In genomic region chr2:54618646-54619565, GRCh38 we compare ENCODE assay signal across 8 cellular contexts.
DNase-seq lines count a peak whose midpoint lies in the region; ATAC-seq and TF ChIP-seq lines count a peak whose summit lies in the region.

No MANE protein-coding gene starts in this region.

- H3K4me3 ChIP-seq in GM23338, result no peak overlapping the region
- no peak overlapping the region for H3K4me3 ChIP-seq in sigmoid colon

- H3F3A ChIP-seq in GM23338 (replicated peaks; ENCODE audit: low read depth), result no peaks in the 10 kb centered on the region

- TF ChIP-seq EP300 in sigmoid colon (IDR thresholded peaks at IDR 0.05), result no peak

- H3K9me2 ChIP-seq in GM23338 (ENCODE audit: insufficient read depth), result no peaks in the 10 kb centered on the region

- no peak for TF ChIP-seq POLR2A in sigmoid colon (IDR thresholded peaks at IDR 0.05)

- H4K20me1 ChIP-seq in GM23338 (replicated peaks; ENCODE audit: insufficient read depth), result peaks cover 18% of the 10 kb centered on the region

- H3K27me3 ChIP-seq in GM23338 (ENCODE audit: insufficient read depth) (no peaks in the 10 kb centered on the region), sigmoid colon (no peaks in the 10 kb centered on the region)

- WGBS in sigmoid colon, 2 donors, result 62 to 87% methylated on average over 5 of the region's 5 CpGs

- POLR2A ChIA-PET in activated B cell treated with CpG ODN at 0.5 μM for 24 hours (lab: Charles Lee), result interaction anchor here (0.9 to 1.5 kb wide), 2 partner anchors 22 to 60 kb away, joined by 3 to 6 read pairs; no protein-coding TSS in a partner anchor

- H3K27me3 Mint-ChIP-seq in GM23338 (ENCODE audit: insufficient read depth, low read depth, poor library complexity), result no peaks in the 10 kb centered on the region
- H3K27me3 Mint-ChIP-seq in activated B cell treated with CpG ODN at 0.5 μM for 24 hours, result no peaks in the 10 kb centered on the region

- CTCF ChIA-PET in activated B cell treated with CpG ODN at 0.5 μM for 24 hours (lab: Charles Lee), result interaction anchor here (1.0 to 1.7 kb wide), 2 partner anchors 39 to 97 kb away, joined by 3 to 5 read pairs; no protein-coding TSS in a partner anchor

- H3K4me3 Mint-ChIP-seq in GM23338, result no peak overlapping the region
- no peak overlapping the region for H3K4me3 Mint-ChIP-seq in activated B cell treated with CpG ODN at 0.5 μM for 24 hours

- TF ChIP-seq CTCF in GM23338 (conservative IDR thresholded peaks at IDR 0.05; ENCODE audit: low read depth in 2 of 2), result no peak
- no peak for TF ChIP-seq CTCF in activated B cell treated with CpG ODN at 0.5 μM for 24 hours (IDR thresholded peaks at IDR 0.05)
- TF ChIP-seq CTCF in sigmoid colon (IDR thresholded peaks at IDR 0.05), result no peak
- TF ChIP-seq CTCF in GM20000 (IDR thresholded peaks at IDR 0.05; ENCODE audit: extremely low read depth, missing control alignments), result no peak

- no peaks in the 10 kb centered on the region for H3K9me3 Mint-ChIP-seq in GM23338
- H3K9me3 Mint-ChIP-seq in activated B cell treated with CpG ODN at 0.5 μM for 24 hours, result no peaks in the 10 kb centered on the region

- intact Hi-C loops in activated B cell treated with CpG ODN at 0.5 μM for 24 hours (cut with micrococcal nuclease), result loop anchor here (2.0 kb wide), 1 partner anchor 20 kb away; no protein-coding TSS in a partner anchor
- intact Hi-C loops in left ventricle myocardium superior (cut with micrococcal nuclease), result no loop called here
- intact Hi-C loops in sigmoid colon (cut with DNase I), result loop anchor here (5.0 kb wide), 2 partner anchors 48 to 162 kb away; partner anchors contain the start of gene SPTBN1

- no peak overlapping the region for H2AFZ ChIP-seq in GM23338

- ATAC-seq in GM23338 (no peak), activated B cell treated with CpG ODN at 0.5 μM for 24 hours (ENCODE audit: low read depth) (peak; percentile 45), left ventricle myocardium superior (peak; percentile 33), GM21360 (IDR thresholded peaks at IDR 0.05; ENCODE audit: unreplicated experiment) (no peak), GM21717 (IDR thresholded peaks at IDR 0.05; ENCODE audit: unreplicated experiment) (no peak)

- H3K27ac ChIP-seq in GM23338 (ENCODE audit: low read depth), result no peak overlapping the region
- H3K27ac ChIP-seq in sigmoid colon, result peak overlapping the region; percentile 27 to 64 (median 54)

- H3K36me3 Mint-ChIP-seq in GM23338 (ENCODE audit: low read depth) (peaks cover 76% of the 10 kb centered on the region), activated B cell treated with CpG ODN at 0.5 μM for 24 hours (ENCODE audit: low read depth) (peaks cover 93% of the 10 kb centered on the region)

- peaks cover 26% of the 10 kb centered on the region for H3K79me2 ChIP-seq in GM23338 (replicated peaks; ENCODE audit: insufficient read depth)

- H3K27ac Mint-ChIP-seq in GM23338, result peak overlapping the region; percentile 64
- H3K27ac Mint-ChIP-seq in activated B cell treated with CpG ODN at 0.5 μM for 24 hours, result peak overlapping the region; percentile 62

- H3K36me3 ChIP-seq in GM23338 (ENCODE audit: insufficient read depth) (peaks cover 49% of the 10 kb centered on the region), sigmoid colon (peaks cover 4 to 50% (median 24%) of the 10 kb centered on the region in 4 donors)

- DNase-seq in GM23338 (ENCODE audit: low spot score) (no peak), activated B cell treated with CpG ODN at 0.5 μM for 24 hours (no peak), left ventricle myocardium superior (no peak), sigmoid colon (no peak), GM20000 (ENCODE audit: low spot score) (no peak)
- no peak for DNase-seq in activated CD8-positive, alpha-beta memory T cell treated with anti-CD3 and anti-CD28 coated beads, Interleukin-2, amount 50 U/mL, for 4 hours

- peaks cover 7% of the 10 kb centered on the region; the same call in 2 of the 3 replicates for H3K4me1 Mint-ChIP-seq in GM23338
- peaks cover 18% of the 10 kb centered on the region for H3K4me1 Mint-ChIP-seq in activated B cell treated with CpG ODN at 0.5 μM for 24 hours

- 0 out of 2 replicates have a peak, but pooled peaks cover 4% of the 10 kb centered on the region for H3K4me1 ChIP-seq in GM23338 (ENCODE audit: insufficient read depth)
- peaks cover 3 to 45% (median 30%) of the 10 kb centered on the region in 4 donors for H3K4me1 ChIP-seq in sigmoid colon

- H3K9me3 ChIP-seq in sigmoid colon, result no peaks in the 10 kb centered on the region

- H3K4me2 ChIP-seq in GM23338, result no peak overlapping the region

TF ChIP-seq in GM23338, 12 proteins besides CTCF, POLR2A, EP300 and RAD21:
- TF ChIP-seq STAT1 (IDR thresholded peaks at IDR 0.05; ENCODE audit: unreplicated experiment) (no peak), EZH2phosphoT487 (IDR thresholded peaks at IDR 0.05; ENCODE audit: unreplicated experiment) (no peak), JUNB (IDR thresholded peaks at IDR 0.05; ENCODE audit: unreplicated experiment) (no peak), POLR2AphosphoS5 (IDR thresholded peaks at IDR 0.05; ENCODE audit: low read depth) (no peak)
- TF ChIP-seq, protein P1, sequence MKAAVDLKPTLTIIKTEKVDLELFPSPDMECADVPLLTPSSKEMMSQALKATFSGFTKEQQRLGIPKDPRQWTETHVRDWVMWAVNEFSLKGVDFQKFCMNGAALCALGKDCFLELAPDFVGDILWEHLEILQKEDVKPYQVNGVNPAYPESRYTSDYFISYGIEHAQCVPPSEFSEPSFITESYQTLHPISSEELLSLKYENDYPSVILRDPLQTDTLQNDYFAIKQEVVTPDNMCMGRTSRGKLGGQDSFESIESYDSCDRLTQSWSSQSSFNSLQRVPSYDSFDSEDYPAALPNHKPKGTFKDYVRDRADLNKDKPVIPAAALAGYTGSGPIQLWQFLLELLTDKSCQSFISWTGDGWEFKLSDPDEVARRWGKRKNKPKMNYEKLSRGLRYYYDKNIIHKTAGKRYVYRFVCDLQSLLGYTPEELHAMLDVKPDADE (IDR thresholded peaks at IDR 0.05), result no peak

Comparison
In these comparisons a context has a peak if more than half of its experiments do, and no peak if none do; other contexts are left out.
1. ATAC-seq: peak in activated B cell treated with CpG ODN at 0.5 μM for 24 hours (single experiment) and left ventricle myocardium superior (single experiment); none in GM23338 (single experiment), GM21360 (single experiment) and GM21717 (single experiment).